Comparison of ENCODE assay signal across 1 cellular context in the genomic region with DNA sequence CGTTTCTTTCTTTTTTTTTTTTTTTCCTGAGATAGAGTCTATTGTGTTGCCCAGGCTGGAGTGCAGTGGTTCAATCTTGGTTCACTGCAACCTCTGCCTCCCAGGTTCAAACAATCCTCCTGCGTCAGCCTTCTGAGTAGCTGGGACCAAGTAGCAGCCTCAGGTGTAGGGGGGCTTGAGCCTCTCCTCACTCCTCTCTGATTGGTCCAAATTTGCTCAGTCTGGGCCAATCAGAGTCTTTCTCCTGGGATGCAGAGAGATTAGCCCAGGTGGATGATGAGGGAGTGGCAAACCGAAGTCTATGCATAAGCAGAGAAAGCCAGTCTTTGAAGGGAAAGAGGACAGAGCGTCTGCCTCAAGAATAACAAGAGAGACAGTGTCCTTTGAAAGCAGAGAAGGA.
TF ChIP-seq lines count a peak whose summit lies in the region.

No MANE protein-coding gene starts in this region.

TF ChIP-seq in GM23338, 12 proteins besides CTCF, POLR2A, EP300 and RAD21 (continued from another document):
- TF ChIP-seq, protein P1, sequence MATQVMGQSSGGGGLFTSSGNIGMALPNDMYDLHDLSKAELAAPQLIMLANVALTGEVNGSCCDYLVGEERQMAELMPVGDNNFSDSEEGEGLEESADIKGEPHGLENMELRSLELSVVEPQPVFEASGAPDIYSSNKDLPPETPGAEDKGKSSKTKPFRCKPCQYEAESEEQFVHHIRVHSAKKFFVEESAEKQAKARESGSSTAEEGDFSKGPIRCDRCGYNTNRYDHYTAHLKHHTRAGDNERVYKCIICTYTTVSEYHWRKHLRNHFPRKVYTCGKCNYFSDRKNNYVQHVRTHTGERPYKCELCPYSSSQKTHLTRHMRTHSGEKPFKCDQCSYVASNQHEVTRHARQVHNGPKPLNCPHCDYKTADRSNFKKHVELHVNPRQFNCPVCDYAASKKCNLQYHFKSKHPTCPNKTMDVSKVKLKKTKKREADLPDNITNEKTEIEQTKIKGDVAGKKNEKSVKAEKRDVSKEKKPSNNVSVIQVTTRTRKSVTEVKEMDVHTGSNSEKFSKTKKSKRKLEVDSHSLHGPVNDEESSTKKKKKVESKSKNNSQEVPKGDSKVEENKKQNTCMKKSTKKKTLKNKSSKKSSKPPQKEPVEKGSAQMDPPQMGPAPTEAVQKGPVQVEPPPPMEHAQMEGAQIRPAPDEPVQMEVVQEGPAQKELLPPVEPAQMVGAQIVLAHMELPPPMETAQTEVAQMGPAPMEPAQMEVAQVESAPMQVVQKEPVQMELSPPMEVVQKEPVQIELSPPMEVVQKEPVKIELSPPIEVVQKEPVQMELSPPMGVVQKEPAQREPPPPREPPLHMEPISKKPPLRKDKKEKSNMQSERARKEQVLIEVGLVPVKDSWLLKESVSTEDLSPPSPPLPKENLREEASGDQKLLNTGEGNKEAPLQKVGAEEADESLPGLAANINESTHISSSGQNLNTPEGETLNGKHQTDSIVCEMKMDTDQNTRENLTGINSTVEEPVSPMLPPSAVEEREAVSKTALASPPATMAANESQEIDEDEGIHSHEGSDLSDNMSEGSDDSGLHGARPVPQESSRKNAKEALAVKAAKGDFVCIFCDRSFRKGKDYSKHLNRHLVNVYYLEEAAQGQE (IDR thresholded peaks at IDR 0.05; ENCODE audit: unreplicated experiment), result no peak
- TF ChIP-seq CREB1 (CRISPR knock-in tag; IDR thresholded peaks at IDR 0.05; ENCODE audit: low read depth), result no peak
- no peak for TF ChIP-seq STAT1 (IDR thresholded peaks at IDR 0.05; ENCODE audit: unreplicated experiment)
- no peak for TF ChIP-seq EZH2 (IDR thresholded peaks at IDR 0.05; ENCODE audit: low read depth, unreplicated experiment)
- TF ChIP-seq JUNB (IDR thresholded peaks at IDR 0.05; ENCODE audit: unreplicated experiment), result no peak
- TF ChIP-seq, protein P2, sequence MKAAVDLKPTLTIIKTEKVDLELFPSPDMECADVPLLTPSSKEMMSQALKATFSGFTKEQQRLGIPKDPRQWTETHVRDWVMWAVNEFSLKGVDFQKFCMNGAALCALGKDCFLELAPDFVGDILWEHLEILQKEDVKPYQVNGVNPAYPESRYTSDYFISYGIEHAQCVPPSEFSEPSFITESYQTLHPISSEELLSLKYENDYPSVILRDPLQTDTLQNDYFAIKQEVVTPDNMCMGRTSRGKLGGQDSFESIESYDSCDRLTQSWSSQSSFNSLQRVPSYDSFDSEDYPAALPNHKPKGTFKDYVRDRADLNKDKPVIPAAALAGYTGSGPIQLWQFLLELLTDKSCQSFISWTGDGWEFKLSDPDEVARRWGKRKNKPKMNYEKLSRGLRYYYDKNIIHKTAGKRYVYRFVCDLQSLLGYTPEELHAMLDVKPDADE (IDR thresholded peaks at IDR 0.05), result no peak
- TF ChIP-seq ZNF114 (CRISPR knock-in tag; IDR thresholded peaks at IDR 0.05), result no peak
- no peak for TF ChIP-seq POLR2AphosphoS5 (IDR thresholded peaks at IDR 0.05; ENCODE audit: low read depth)
- TF ChIP-seq NANOG (IDR thresholded peaks at IDR 0.05; ENCODE audit: borderline replicate concordance), result no peak
